Comparison of ENCODE assay signal across 1 cellular context in the genomic region with DNA sequence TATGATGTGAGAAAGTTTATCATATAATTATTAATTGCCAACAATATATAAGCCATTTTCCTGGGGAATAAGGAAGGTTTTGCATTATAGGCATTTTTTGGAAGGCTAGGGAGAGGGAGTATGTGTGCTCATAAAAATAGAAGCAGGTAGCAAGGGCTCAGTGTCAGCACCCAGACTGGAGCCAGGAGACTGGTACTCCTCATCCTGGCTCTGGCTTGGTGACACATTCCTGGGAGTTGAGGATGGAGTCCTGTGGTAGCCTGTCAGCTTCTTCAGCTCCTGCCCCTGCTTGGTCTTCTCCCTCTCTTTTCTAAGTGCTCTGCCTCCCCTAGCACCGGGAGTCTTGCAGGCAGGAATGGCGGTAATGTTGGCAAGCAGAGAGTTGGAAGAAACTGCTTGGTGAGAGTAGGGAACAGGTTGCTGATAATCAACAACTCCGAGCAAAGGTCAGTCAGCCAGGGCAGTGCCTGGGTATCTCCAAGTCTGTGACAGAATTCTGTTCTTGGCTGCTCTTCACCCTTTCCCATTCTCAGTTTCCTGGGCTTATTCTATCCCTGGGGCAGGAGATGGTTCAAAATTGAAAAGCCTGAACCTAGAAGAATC.
TF ChIP-seq lines count a peak whose summit lies in the region.

No MANE protein-coding gene starts in this region.

TF ChIP-seq in HepG2, 621 proteins besides CTCF, POLR2A, EP300 and RAD21 (continued from another document):
- TF ChIP-seq, protein P1, sequence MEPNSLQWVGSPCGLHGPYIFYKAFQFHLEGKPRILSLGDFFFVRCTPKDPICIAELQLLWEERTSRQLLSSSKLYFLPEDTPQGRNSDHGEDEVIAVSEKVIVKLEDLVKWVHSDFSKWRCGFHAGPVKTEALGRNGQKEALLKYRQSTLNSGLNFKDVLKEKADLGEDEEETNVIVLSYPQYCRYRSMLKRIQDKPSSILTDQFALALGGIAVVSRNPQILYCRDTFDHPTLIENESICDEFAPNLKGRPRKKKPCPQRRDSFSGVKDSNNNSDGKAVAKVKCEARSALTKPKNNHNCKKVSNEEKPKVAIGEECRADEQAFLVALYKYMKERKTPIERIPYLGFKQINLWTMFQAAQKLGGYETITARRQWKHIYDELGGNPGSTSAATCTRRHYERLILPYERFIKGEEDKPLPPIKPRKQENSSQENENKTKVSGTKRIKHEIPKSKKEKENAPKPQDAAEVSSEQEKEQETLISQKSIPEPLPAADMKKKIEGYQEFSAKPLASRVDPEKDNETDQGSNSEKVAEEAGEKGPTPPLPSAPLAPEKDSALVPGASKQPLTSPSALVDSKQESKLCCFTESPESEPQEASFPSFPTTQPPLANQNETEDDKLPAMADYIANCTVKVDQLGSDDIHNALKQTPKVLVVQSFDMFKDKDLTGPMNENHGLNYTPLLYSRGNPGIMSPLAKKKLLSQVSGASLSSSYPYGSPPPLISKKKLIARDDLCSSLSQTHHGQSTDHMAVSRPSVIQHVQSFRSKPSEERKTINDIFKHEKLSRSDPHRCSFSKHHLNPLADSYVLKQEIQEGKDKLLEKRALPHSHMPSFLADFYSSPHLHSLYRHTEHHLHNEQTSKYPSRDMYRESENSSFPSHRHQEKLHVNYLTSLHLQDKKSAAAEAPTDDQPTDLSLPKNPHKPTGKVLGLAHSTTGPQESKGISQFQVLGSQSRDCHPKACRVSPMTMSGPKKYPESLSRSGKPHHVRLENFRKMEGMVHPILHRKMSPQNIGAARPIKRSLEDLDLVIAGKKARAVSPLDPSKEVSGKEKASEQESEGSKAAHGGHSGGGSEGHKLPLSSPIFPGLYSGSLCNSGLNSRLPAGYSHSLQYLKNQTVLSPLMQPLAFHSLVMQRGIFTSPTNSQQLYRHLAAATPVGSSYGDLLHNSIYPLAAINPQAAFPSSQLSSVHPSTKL (CRISPR knock-in tag; IDR thresholded peaks at IDR 0.05) = 0 out of 2 replicates have a peak, but pooled peaks have one; percentile 17
- TF ChIP-seq GFI1 (CRISPR knock-in tag; IDR thresholded peaks at IDR 0.05; ENCODE audit: borderline replicate concordance) = no peak
- TF ChIP-seq ZNF441 (CRISPR knock-in tag; IDR thresholded peaks at IDR 0.05; ENCODE audit: borderline replicate concordance) = no peak
- TF ChIP-seq ZSCAN9 (CRISPR knock-in tag; IDR thresholded peaks at IDR 0.05; ENCODE audit: borderline replicate concordance) = no peak
- no peak for TF ChIP-seq PLRG1 (conservative IDR thresholded peaks at IDR 0.05)
- no peak for TF ChIP-seq ZC3H4 (CRISPR knock-in tag; IDR thresholded peaks at IDR 0.05; ENCODE audit: borderline replicate concordance)
- no peak for TF ChIP-seq ZNF383 (CRISPR knock-in tag; IDR thresholded peaks at IDR 0.05; ENCODE audit: borderline replicate concordance)
- TF ChIP-seq, protein P2, sequence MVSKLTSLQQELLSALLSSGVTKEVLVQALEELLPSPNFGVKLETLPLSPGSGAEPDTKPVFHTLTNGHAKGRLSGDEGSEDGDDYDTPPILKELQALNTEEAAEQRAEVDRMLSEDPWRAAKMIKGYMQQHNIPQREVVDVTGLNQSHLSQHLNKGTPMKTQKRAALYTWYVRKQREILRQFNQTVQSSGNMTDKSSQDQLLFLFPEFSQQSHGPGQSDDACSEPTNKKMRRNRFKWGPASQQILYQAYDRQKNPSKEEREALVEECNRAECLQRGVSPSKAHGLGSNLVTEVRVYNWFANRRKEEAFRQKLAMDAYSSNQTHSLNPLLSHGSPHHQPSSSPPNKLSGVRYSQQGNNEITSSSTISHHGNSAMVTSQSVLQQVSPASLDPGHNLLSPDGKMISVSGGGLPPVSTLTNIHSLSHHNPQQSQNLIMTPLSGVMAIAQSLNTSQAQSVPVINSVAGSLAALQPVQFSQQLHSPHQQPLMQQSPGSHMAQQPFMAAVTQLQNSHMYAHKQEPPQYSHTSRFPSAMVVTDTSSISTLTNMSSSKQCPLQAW (CRISPR knock-in tag; IDR thresholded peaks at IDR 0.05) = no peak
